ENCODE assay signal across 8 cellular contexts in the genomic region with DNA sequence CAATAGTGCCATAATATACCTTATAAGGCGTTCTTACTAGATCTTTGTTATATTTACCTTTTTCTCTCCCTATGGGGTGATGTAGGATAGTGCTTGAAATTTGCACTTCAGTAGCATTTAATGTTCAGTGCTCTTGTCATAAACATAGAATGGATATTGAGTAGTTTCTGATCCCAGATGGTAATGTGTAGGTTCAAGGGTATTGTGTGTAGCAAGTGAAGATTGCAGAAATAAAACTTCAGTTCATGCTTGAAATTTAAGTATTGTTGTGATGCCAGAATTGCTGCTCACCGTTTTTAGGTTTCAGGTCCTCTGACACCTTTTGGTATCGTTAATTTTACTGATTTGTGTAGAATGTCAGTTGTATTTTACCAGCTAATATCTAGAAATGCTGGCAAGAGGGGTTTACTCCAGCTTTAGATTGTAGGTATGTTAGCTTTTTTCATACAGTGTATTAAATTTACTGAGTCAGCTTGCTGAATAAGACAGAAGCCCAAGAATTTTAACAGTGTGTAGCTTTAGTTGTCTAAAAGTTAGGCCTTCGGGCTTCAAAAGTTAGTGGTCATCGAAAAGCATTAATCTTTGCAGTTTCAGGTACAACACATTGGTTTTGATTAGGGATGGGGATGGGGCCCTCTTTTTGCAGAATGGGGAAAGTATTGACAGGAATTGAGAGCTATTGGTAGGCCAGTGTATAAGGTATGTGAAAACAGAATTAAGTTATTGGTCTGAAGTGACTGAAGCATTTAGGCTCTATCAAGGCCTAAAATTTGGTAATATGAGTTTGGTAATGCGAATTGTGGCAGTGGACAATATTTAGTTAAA. TPM values are rescaled to one million over a fixed set of nuclear protein-coding genes. Genes with fewer than 3 reads are reported as not detected.
DNase-seq lines count a peak whose midpoint lies in the region; ATAC-seq and TF ChIP-seq lines count a peak whose summit lies in the region.

No MANE protein-coding gene starts in this region.

- H3K4me3 ChIP-seq in AG04450 (ENCODE audit: low read depth, low read length): peak overlapping the region; percentile 91
- H3K4me3 ChIP-seq in Jurkat, Clone E6-1 (ENCODE audit: low read length): peak overlapping the region; percentile 99
- H3K4me3 ChIP-seq in breast epithelium: peak overlapping the region; percentile 72 to 91 (median 73)
- H3K4me3 ChIP-seq in muscle layer of colon (ENCODE audit: low read depth in 1 of 2, low read length in 2 of 2): peak overlapping the region; percentile 76 to 92

- ATAC-seq in HG03460 (IDR thresholded peaks at IDR 0.05; ENCODE audit: unreplicated experiment) (no peak), GM18498 (IDR thresholded peaks at IDR 0.05; ENCODE audit: unreplicated experiment) (no peak)

- TF ChIP-seq POLR2A in breast epithelium (IDR thresholded peaks at IDR 0.05): no peak

- no peaks in the 10 kb centered on the region for H3K27me3 ChIP-seq in AG04450 (ENCODE audit: control insufficient read depth, insufficient read depth, low read length)
- no peaks in the 10 kb centered on the region for H3K27me3 ChIP-seq in breast epithelium
- H3K27me3 ChIP-seq in muscle layer of colon (ENCODE audit: control insufficient read depth in 1 of 2, insufficient read depth in 2 of 2, low read length in 2 of 2): no peaks in the 10 kb centered on the region

- POLR2A ChIA-PET in AG04450 (lab: Yijun Ruan, JAX): no interaction called here

- CTCF ChIA-PET in AG04450 (lab: Charles Lee): interaction anchor here (1.2 to 4.3 kb wide), 2 partner anchors 524 to 688 kb away, joined by 3 to 22 read pairs; no protein-coding TSS in a partner anchor

- H3K9me3 ChIP-seq in AG04450 (ENCODE audit: control insufficient read depth, insufficient read depth, low read length) (no peaks in the 10 kb centered on the region), breast epithelium (no peaks in the 10 kb centered on the region), muscle layer of colon (ENCODE audit: low read length) (no peaks in the 10 kb centered on the region)

- H3K4me1 ChIP-seq in breast epithelium: peaks cover 0 to 16% of the 10 kb centered on the region in 2 donors
- peaks cover 17% of the 10 kb centered on the region for H3K4me1 ChIP-seq in muscle layer of colon (ENCODE audit: insufficient read depth, low read length)

- intact Hi-C loops in breast epithelium (cut with DNase I; ENCODE audit: low total_unique reads): no loop called here

- peak overlapping the region; percentile 62 for H3K9ac ChIP-seq in muscle layer of colon (ENCODE audit: low read length)

- DNase-seq in AG04450 (ENCODE audit: low read depth, low spot score): no peak
- DNase-seq in Jurkat, Clone E6-1 (ENCODE audit: low read depth, low spot score): no peak
- no peak for DNase-seq in breast epithelium (ENCODE audit: low spot score in 2 of 2)
- DNase-seq in NOMO-1 treated with DMSO at 0.1 percent for 48 hours (lab: John Stamatoyannopoulos, UW; ENCODE audit: unreplicated experiment): no peak
- no peak for DNase-seq in NCI-H2171 (lab: John Stamatoyannopoulos, UW)

- H3K36me3 ChIP-seq in breast epithelium (no peaks in the 10 kb centered on the region), muscle layer of colon (ENCODE audit: insufficient read depth, low read length) (no peaks in the 10 kb centered on the region)

- no peak for TF ChIP-seq CTCF in AG04450 (IDR thresholded peaks at IDR 0.05; ENCODE audit: low read depth, low read length)
- no peak for TF ChIP-seq CTCF in breast epithelium (IDR thresholded peaks at IDR 0.05)

- H3K27ac ChIP-seq in AG04450 (ENCODE audit: low read depth, low read length) (no peak overlapping the region), breast epithelium (peak overlapping the region; percentile 95 to 98), muscle layer of colon (ENCODE audit: low read depth, low read length) (peak overlapping the region; percentile 93)

RNA-seq across cellular contexts. Expression of gene PTEN, which starts 2.0 kb away (rescaled TPM):
- 68.7 and 96.1 TPM in 2 replicates for polyA plus RNA-seq in AG04450 (2011; rRNA removed)
- 84.4 and 169 TPM in 2 replicates for polyA minus RNA-seq in AG04450 (2011; rRNA and poly(A)+ RNA removed)
- 48.2 TPM for polyA plus RNA-seq in Jurkat, Clone E6-1 (2012; ENCODE audit: insufficient read depth, insufficient read length)
- total RNA-seq in breast epithelium: 100 to 1,000 TPM; 178 to 366 (median 186) TPM

RNA-seq across cellular contexts. Expression of gene KLLN, which starts 2.1 kb away (rescaled TPM):
- 0.51 and 0.58 TPM in 2 replicates for polyA plus RNA-seq in AG04450 (2011; rRNA removed)
- 0.74 and 1.4 TPM in 2 replicates for polyA minus RNA-seq in AG04450 (2011; rRNA and poly(A)+ RNA removed)
- 4.2 TPM for polyA plus RNA-seq in Jurkat, Clone E6-1 (2012; ENCODE audit: insufficient read depth, insufficient read length)
- 1 to 10 TPM in 1 of 3 donors, under 1 TPM in 2; 0.44 to 1.1 (median 0.66) TPM for total RNA-seq in breast epithelium

RNA-seq across cellular contexts. Expression of gene ATAD1, which starts 47.4 kb away (rescaled TPM):
- polyA plus RNA-seq in AG04450 (2011; rRNA removed): 31.3 and 43.7 TPM in 2 replicates
- polyA minus RNA-seq in AG04450 (2011; rRNA and poly(A)+ RNA removed): 15.3 and 32.2 TPM in 2 replicates
- polyA plus RNA-seq in Jurkat, Clone E6-1 (2012; ENCODE audit: insufficient read depth, insufficient read length): 30.2 TPM
- 10 to 100 TPM; 40.6 to 49.6 (median 41.0) TPM for total RNA-seq in breast epithelium
